Comparison of ENCODE assay signal across 9 cellular contexts in the genomic region with DNA sequence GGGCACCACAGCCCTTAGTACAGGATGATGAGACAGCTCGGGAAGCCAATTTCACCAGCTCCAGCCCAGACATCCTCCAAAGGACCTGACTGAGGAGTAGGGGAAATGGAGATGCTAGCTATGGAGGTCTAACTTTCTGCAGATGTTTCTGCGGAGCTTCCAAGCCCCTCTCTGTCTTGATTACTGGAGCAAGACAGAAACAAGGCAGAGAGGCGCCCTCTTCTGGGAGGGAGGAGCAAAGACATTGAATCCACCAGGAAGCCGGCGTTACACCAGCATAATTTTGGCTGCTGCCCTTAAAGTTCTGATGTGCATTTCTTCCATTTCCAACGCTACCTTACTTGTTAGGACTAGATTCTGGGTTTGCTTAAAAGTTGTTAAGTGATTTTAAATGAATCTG.
DNase-seq lines count a peak whose midpoint lies in the region; ATAC-seq and TF ChIP-seq lines count a peak whose summit lies in the region.
"Had no signal": no experiment of that assay in that cellular context is flagged by ENCODE, and none has a peak within 500 bp of the region (broad histone marks: within the 10 kb centered on the region; RNA-seq: fewer than 3 reads in every experiment).

No MANE protein-coding gene starts in this region.

- H3K9ac ChIP-seq in GM23248, result no peak overlapping the region

- H3K4me2 ChIP-seq in GM23248 (ENCODE audit: unreplicated experiment), result no peak overlapping the region
- H3K4me2 ChIP-seq in OCI-LY7 (ENCODE audit: low read length), result no peak overlapping the region; the same call in 1 of the 2 replicates

- 3 to 7% methylated on average over 6 of the region's 6 CpGs for WGBS in GM23248 (ENCODE audit: low coverage in 1 of 2, low lambda C conversion rate in 2 of 2, missing lambda C conversion rate in 2 of 2), 2 experiments

- H3K4me1 Mint-ChIP-seq in activated T-cell treated with anti-CD3 and anti-CD28 coated beads, Interleukin-2, amount 50 U/mL, for 4 hours (ENCODE audit: low read depth), result peaks cover 14% of the 10 kb centered on the region

- in situ Hi-C loops in GM23248 (cut with MboI), result no loop called here

- no peak overlapping the region; the same call in 1 of the 2 replicates for H2AFZ ChIP-seq in GM23248
- 0 out of 2 replicates have a peak overlapping the region, but pooled peaks have one; percentile 30 for H2AFZ ChIP-seq in OCI-LY7 (ENCODE audit: low read length)

- H3K4me1 ChIP-seq in GM23248 (ENCODE audit: insufficient read depth), result peaks cover 20% of the 10 kb centered on the region
- H3K4me1 ChIP-seq in OCI-LY7 (ENCODE audit: insufficient read depth, low read length, poor library complexity, severe bottlenecking), result no peaks in the 10 kb centered on the region

- H4K20me1 ChIP-seq in GM23248 (ENCODE audit: insufficient read depth), result no peaks in the 10 kb centered on the region
- H4K20me1 ChIP-seq in OCI-LY7 (ENCODE audit: insufficient read depth, low read length), result no peaks in the 10 kb centered on the region

- no peaks in the 10 kb centered on the region for H3K9me3 ChIP-seq in GM23248 (ENCODE audit: low read depth)
- no peaks in the 10 kb centered on the region for H3K9me3 ChIP-seq in OCI-LY7 (ENCODE audit: low read length)

- no peaks in the 10 kb centered on the region for H3K36me3 Mint-ChIP-seq in activated T-cell treated with anti-CD3 and anti-CD28 coated beads, Interleukin-2, amount 50 U/mL, for 4 hours (ENCODE audit: insufficient read depth)

- peak; percentile 17 to 22 for DNase-seq in AML-193 (lab: John Stamatoyannopoulos, UW)
- DNase-seq in GM23248, result peak; percentile 64
- peak; percentile 51 for DNase-seq in OCI-LY7 (ENCODE audit: low spot score)
- DNase-seq in fibroblast of villous mesenchyme (ENCODE audit: low read depth), result no peak
- DNase-seq in OCI-M2 (lab: John Stamatoyannopoulos, UW; ENCODE audit: unreplicated experiment), result no peak
- DNase-seq in KG1 (lab: John Stamatoyannopoulos, UW), result no peak
- no peak for DNase-seq in activated T-cell treated with anti-CD3 and anti-CD28 coated beads, Interleukin-2, amount 50 U/mL, for 4 hours
- no peak for DNase-seq in stimulated activated CD4-positive, alpha-beta T cell treated with anti-CD3 and anti-CD28 coated beads, Interleukin-1b, Interleukin-23, amount 100 ng/mL, for 48 hours
- DNase-seq: activated effector memory CD4-positive, alpha-beta T cell treated with anti-CD3 and anti-CD28 coated beads, Interleukin-2, amount 50 U/mL, for 16 hours had no signal

- H3K4me3 ChIP-seq in GM23248 (no peak overlapping the region), OCI-LY7 (ENCODE audit: low read depth, low read length, poor library complexity, severe bottlenecking) (no peak overlapping the region), fibroblast of villous mesenchyme (ENCODE audit: low read depth, low read length) (no peak overlapping the region)

- no peaks in the 10 kb centered on the region for H3K9me2 ChIP-seq in GM23248 (ENCODE audit: insufficient read depth)
- H3K9me2 ChIP-seq in OCI-LY7 (ENCODE audit: insufficient read depth, low read length), result no peaks in the 10 kb centered on the region

- no peaks in the 10 kb centered on the region for H3K79me2 ChIP-seq in GM23248 (ENCODE audit: insufficient read depth)
- no peaks in the 10 kb centered on the region for H3K79me2 ChIP-seq in OCI-LY7 (ENCODE audit: insufficient read depth, low read depth, low read length)

- H3K36me3 ChIP-seq in GM23248 (ENCODE audit: low read depth), result no peaks in the 10 kb centered on the region
- H3K36me3 ChIP-seq in OCI-LY7 (ENCODE audit: insufficient read depth, low read length), result no peaks in the 10 kb centered on the region

- no TSS peak for BruUV-seq in OCI-LY7 (replicated peaks; lab: Mats Ljungman, UMichigan)

- POLR2A ChIA-PET in OCI-LY7 (lab: Charles Lee), result interaction anchor here (0.6 to 1.0 kb wide), 3 partner anchors 18 to 136 kb away, joined by 3 to 6 read pairs (median 4); no protein-coding TSS in a partner anchor

- intact Hi-C loops in OCI-LY7 (cut with micrococcal nuclease; ENCODE audit: unreplicated experiment), result no loop called here

- H3K4me3 Mint-ChIP-seq in activated T-cell treated with anti-CD3 and anti-CD28 coated beads, Interleukin-2, amount 50 U/mL, for 4 hours, result no peak overlapping the region

- H3K27ac ChIP-seq in GM23248 (no peak overlapping the region), OCI-LY7 (ENCODE audit: low read depth, low read length, poor library complexity, severe bottlenecking) (no peak overlapping the region)

- no peaks in the 10 kb centered on the region for H3K9me3 Mint-ChIP-seq in activated T-cell treated with anti-CD3 and anti-CD28 coated beads, Interleukin-2, amount 50 U/mL, for 4 hours

- CTCF ChIA-PET in OCI-LY7 (lab: Charles Lee; ENCODE audit: unreplicated experiment), result interaction anchor here (0.6 to 1.2 kb wide), 3 partner anchors 47 to 279 kb away, joined by 3 to 4 read pairs (median 4); no protein-coding TSS in a partner anchor

- ATAC-seq in activated T-cell treated with anti-CD3 and anti-CD28 coated beads, Interleukin-2, amount 50 U/mL, for 4 hours, result no peak

- TF ChIP-seq CTCF in OCI-LY7 (conservative IDR thresholded peaks at IDR 0.05; ENCODE audit: low read length) (peak; percentile 86), fibroblast of villous mesenchyme (IDR thresholded peaks at IDR 0.05; ENCODE audit: insufficient read depth, low read depth, low read length) (peak; percentile 49)

- peaks cover 96% of the 10 kb centered on the region for H3K27me3 Mint-ChIP-seq in activated T-cell treated with anti-CD3 and anti-CD28 coated beads, Interleukin-2, amount 50 U/mL, for 4 hours (ENCODE audit: low read depth)

- H3F3A ChIP-seq in GM23248 (ENCODE audit: insufficient read depth), result peaks cover 3% of the 10 kb centered on the region; the same call in 1 of the 2 replicates

- 0 out of 2 replicates have a peak, but pooled peaks cover 8% of the 10 kb centered on the region for H3K27me3 ChIP-seq in GM23248 (replicated peaks; ENCODE audit: insufficient read depth)

Comparison
In these comparisons a context has a peak if more than half of its experiments do, and no peak if none do; other contexts are left out.
1. DNase-seq: peak in AML-193 (2 of 2), GM23248 (single experiment) and OCI-LY7 (single experiment); none in fibroblast of villous mesenchyme (single experiment), OCI-M2 (single experiment), KG1 (single experiment), activated T-cell treated with anti-CD3 and anti-CD28 coated beads, Interleukin-2, amount 50 U/mL, for 4 hours (single experiment) and stimulated activated CD4-positive, alpha-beta T cell treated with anti-CD3 and anti-CD28 coated beads, Interleukin-1b, Interleukin-23, amount 100 ng/mL, for 48 hours (single experiment).